In genomic region chr10:116466715-116467422, GRCh38 we compare ENCODE assay signal across 20 cellular contexts. TPM values are rescaled to one million over a fixed set of nuclear protein-coding genes. Genes with fewer than 3 reads are reported as not detected.
DNase-seq lines count a peak whose midpoint lies in the region; ATAC-seq and TF ChIP-seq lines count a peak whose summit lies in the region.
"Had no signal": no experiment of that assay in that cellular context is flagged by ENCODE, and none has a peak within 500 bp of the region (broad histone marks: within the 10 kb centered on the region; RNA-seq: fewer than 3 reads in every experiment).

No MANE protein-coding gene starts in this region.

- H2AFZ ChIP-seq in GM23338 (peak overlapping the region; percentile 43; the same call in 1 of the 2 replicates), neuronal stem cell (ENCODE audit: low read length) (peak overlapping the region; percentile 15)
- H2AFZ ChIP-seq: GM23248 had no signal

- H3K36me3 Mint-ChIP-seq in GM23338 (ENCODE audit: low read depth) = no peaks in the 10 kb centered on the region
- H3K36me3 Mint-ChIP-seq: CD14-positive monocyte; CD4-positive, alpha-beta memory T cell; IgD-negative memory B cell had no signal

- intact Hi-C loops in body of pancreas (cut with DNase I) = no loop called here

- no peak overlapping the region for H4K8ac ChIP-seq in neuronal stem cell (ENCODE audit: low read depth, low read length)

- H3K4ac ChIP-seq in neuronal stem cell (ENCODE audit: low read length) = no peak overlapping the region

- H3K27ac ChIP-seq in GM23338 (ENCODE audit: low read depth) (no peak overlapping the region), foreskin keratinocyte (peak overlapping the region; percentile 19), neuronal stem cell (replicated peaks; ENCODE audit: low read length) (no peak overlapping the region), RWPE1 (no peak overlapping the region), Peyer's patch (no peak overlapping the region), body of pancreas (no peak overlapping the region)
- H3K27ac ChIP-seq: BLaER1, GM23248 had no signal

- H3F3A ChIP-seq in GM23338 (replicated peaks; ENCODE audit: low read depth) = no peaks in the 10 kb centered on the region

- TF ChIP-seq POLR2A in Peyer's patch (IDR thresholded peaks at IDR 0.05) (no peak), body of pancreas (IDR thresholded peaks at IDR 0.05) (no peak)

- POLR2A ChIA-PET in RWPE1 (lab: Yijun Ruan, JAX; ENCODE audit: low non-redundant PET) = no interaction called here

- CTCF ChIA-PET in RWPE1 (lab: Yijun Ruan, JAX) = interaction anchor here (0.6 to 1.1 kb wide), 2 partner anchors 51 to 55 kb away, joined by 3 to 4 read pairs; no protein-coding TSS in a partner anchor

- WGBS in neuronal stem cell (ENCODE audit: extremely low coverage in 2 of 2, insufficient read length in 2 of 2, insufficient replicate concordance in 1 of 2), 2 donors = no CpG with 5 or more reads among the region's 7 CpGs
- 46 to 64% methylated on average over 7 of the region's 7 CpGs for WGBS in body of pancreas, 2 donors

- no peaks in the 10 kb centered on the region for H3K27me3 Mint-ChIP-seq in GM23338 (ENCODE audit: insufficient read depth, low read depth, poor library complexity)
- H3K27me3 Mint-ChIP-seq: IgD-negative memory B cell had no signal

- H3K4me1 ChIP-seq in GM23338 (ENCODE audit: insufficient read depth) = no peaks in the 10 kb centered on the region
- H3K4me1 ChIP-seq in foreskin keratinocyte = peaks cover 4% of the 10 kb centered on the region
- H3K4me1 ChIP-seq in neuronal stem cell (ENCODE audit: control insufficient read depth in 2 of 2, insufficient read depth in 1 of 2, low read depth in 1 of 2, low read length in 2 of 2) = no peaks in the 10 kb centered on the region
- no peaks in the 10 kb centered on the region for H3K4me1 ChIP-seq in Peyer's patch
- peaks cover 16% of the 10 kb centered on the region for H3K4me1 ChIP-seq in body of pancreas

- no peak overlapping the region for H3K4me2 ChIP-seq in GM23338
- no peak overlapping the region for H3K4me2 ChIP-seq in neuronal stem cell (ENCODE audit: insufficient read depth, low read length, poor library complexity, severe bottlenecking)
- H3K4me2 ChIP-seq: BLaER1 had no signal

- no peak overlapping the region for H3K23ac ChIP-seq in neuronal stem cell (ENCODE audit: low read depth, low read length, poor library complexity)

- H3K36me3 ChIP-seq in GM23338 (ENCODE audit: insufficient read depth) (no peaks in the 10 kb centered on the region), neuronal stem cell (replicated peaks in 1 of 2; ENCODE audit: control insufficient read depth in 2 of 2, insufficient read depth in 2 of 2, low read length in 2 of 2) (no peaks in the 10 kb centered on the region), Peyer's patch (no peaks in the 10 kb centered on the region), body of pancreas (replicated peaks in 1 of 2; ENCODE audit: insufficient read depth in 1 of 2, low read depth in 2 of 2) (no peaks in the 10 kb centered on the region)
- H3K36me3 ChIP-seq: BLaER1 had no signal

- H3K4me3 ChIP-seq in GM23338 (no peak overlapping the region), neuronal stem cell (ENCODE audit: low read length in 2 of 2) (no peak overlapping the region), Peyer's patch (no peak overlapping the region), body of pancreas (no peak overlapping the region)
- H3K4me3 ChIP-seq: BLaER1, GM23248 had no signal

- peaks cover 3% of the 10 kb centered on the region; the same call in 2 of the 3 replicates for H3K9me3 Mint-ChIP-seq in GM23338
- H3K9me3 Mint-ChIP-seq: IgD-negative memory B cell had no signal

- H3K9me3 ChIP-seq in neuronal stem cell (replicated peaks in 1 of 2; ENCODE audit: control insufficient read depth in 2 of 2, insufficient read depth in 1 of 2, low read depth in 1 of 2, low read length in 2 of 2) (no peaks in the 10 kb centered on the region), Peyer's patch (no peaks in the 10 kb centered on the region), body of pancreas (no peaks in the 10 kb centered on the region)
- H3K9me3 ChIP-seq: BLaER1 had no signal

- TF ChIP-seq CTCF in GM23338 (conservative IDR thresholded peaks at IDR 0.05; ENCODE audit: low read depth in 2 of 2) (no peak), foreskin keratinocyte (conservative IDR thresholded peaks at IDR 0.05) (no peak), RWPE1 (conservative IDR thresholded peaks at IDR 0.05; ENCODE audit: low read depth) (no peak), Peyer's patch (IDR thresholded peaks at IDR 0.05) (no peak), body of pancreas (IDR thresholded peaks at IDR 0.05) (no peak)

- H3K27ac Mint-ChIP-seq in GM23338 = no peak overlapping the region
- H3K27ac Mint-ChIP-seq: CD4-positive, alpha-beta memory T cell; IgD-negative memory B cell had no signal

- H3K79me2 ChIP-seq in GM23338 (replicated peaks; ENCODE audit: insufficient read depth) = no peaks in the 10 kb centered on the region

- H3K27me3 ChIP-seq in GM23338 (ENCODE audit: insufficient read depth) = no peaks in the 10 kb centered on the region
- H3K27me3 ChIP-seq in foreskin keratinocyte = no peaks in the 10 kb centered on the region
- H3K27me3 ChIP-seq in neuronal stem cell (ENCODE audit: control insufficient read depth in 3 of 3, insufficient read depth in 3 of 3, low read depth in 1 of 3, low read length in 3 of 3) = no peaks in the 10 kb centered on the region
- H3K27me3 ChIP-seq in Peyer's patch = no peaks in the 10 kb centered on the region
- H3K27me3 ChIP-seq in body of pancreas = no peaks in the 10 kb centered on the region
- H3K27me3 ChIP-seq: BLaER1 had no signal

- no peaks in the 10 kb centered on the region for H3K9me2 ChIP-seq in GM23338 (ENCODE audit: insufficient read depth)

- DNase-seq in GM23338 (ENCODE audit: low spot score) = no peak
- peak; percentile 19 for DNase-seq in RKO (ENCODE audit: low spot score)
- peak; percentile 38 to 73 for DNase-seq in foreskin keratinocyte
- DNase-seq in neuronal stem cell (ENCODE audit: low spot score) = no peak
- DNase-seq in RWPE1 (ENCODE audit: low spot score) = no peak
- DNase-seq in Peyer's patch = no peak
- no peak for DNase-seq in body of pancreas
- DNase-seq in NCI-H2107 (lab: John Stamatoyannopoulos, UW) = no peak
- DNase-seq: 8988T; CD4-positive, alpha-beta memory T cell; DMS79 treated with DMSO at 0.1 percent for 48 hours; GF-D8; GM23248; H7 had no signal

- no peak overlapping the region for H2BK5ac ChIP-seq in neuronal stem cell (ENCODE audit: low read length)

- H4K20me1 ChIP-seq in GM23338 (replicated peaks; ENCODE audit: insufficient read depth) = no peaks in the 10 kb centered on the region
- H4K20me1 ChIP-seq: BLaER1 had no signal

- H3K4me3 Mint-ChIP-seq in GM23338 = no peak overlapping the region
- H3K4me3 Mint-ChIP-seq: CD14-positive monocyte; CD4-positive, alpha-beta memory T cell; IgD-negative memory B cell had no signal

- no peak overlapping the region for H3K18ac ChIP-seq in neuronal stem cell (ENCODE audit: low read length)

- H3K4me1 Mint-ChIP-seq in GM23338 = peaks cover 7% of the 10 kb centered on the region
- H3K4me1 Mint-ChIP-seq: CD4-positive, alpha-beta memory T cell; IgD-negative memory B cell had no signal

- no peak overlapping the region for H3K14ac ChIP-seq in neuronal stem cell (ENCODE audit: low read length)

- H2BK12ac ChIP-seq in neuronal stem cell (ENCODE audit: low read length) = no peak overlapping the region

- no peak overlapping the region for H2AK5ac ChIP-seq in neuronal stem cell (ENCODE audit: low read depth, low read length)

- no peak overlapping the region for H3K9ac ChIP-seq in neuronal stem cell (ENCODE audit: low read depth, low read length, poor library complexity)
- H3K9ac ChIP-seq: BLaER1, GM23248 had no signal

- H2BK15ac ChIP-seq in neuronal stem cell (ENCODE audit: low read length) = no peak overlapping the region

- H3K79me1 ChIP-seq in neuronal stem cell (ENCODE audit: low read depth, low read length) = no peaks in the 10 kb centered on the region

- H2BK120ac ChIP-seq in neuronal stem cell (ENCODE audit: low read depth, low read length) = no peak overlapping the region

- ATAC-seq in GM23338 (no peak), foreskin keratinocyte (peak; percentile 85), body of pancreas (no peak)
- ATAC-seq: HepG2 had no signal

- H4K91ac ChIP-seq in neuronal stem cell (ENCODE audit: low read depth, low read length, poor library complexity) = no peak overlapping the region

TF ChIP-seq in GM23338, 12 proteins besides CTCF, POLR2A, EP300 and RAD21 (continues in another document):
- TF ChIP-seq JUNB (IDR thresholded peaks at IDR 0.05; ENCODE audit: unreplicated experiment) (no peak), ZNF114 (CRISPR knock-in tag; IDR thresholded peaks at IDR 0.05) (no peak), EZH2phosphoT487 (IDR thresholded peaks at IDR 0.05; ENCODE audit: unreplicated experiment) (no peak)

RNA-seq across cellular contexts. Expression of gene PNLIPRP3, which starts 39.2 kb away (rescaled TPM):
- not detected in 2 replicates for total RNA-seq in GM23338 (2014; rRNA removed; shearing (Covaris generic))
- polyA plus RNA-seq in GM23338 (2016; fragmentation: Nextera tagmentation; extraction: Ambion mirVana) (not detected in 2 replicates), foreskin keratinocyte (9.7 and 13.7 TPM in 2 replicates)
- total RNA-seq in foreskin keratinocyte (13.4 and 23.5 TPM in 2 replicates), Peyer's patch (under 1 TPM in 1 of 4 donors, not detected in 3; 0.40 TPM), body of pancreas (not detected)
- not detected for polyA plus RNA-seq in neuronal stem cell (2013, experiment 1 of 2)
- not detected for polyA plus RNA-seq in neuronal stem cell (2013, experiment 2 of 2)
- total RNA-seq: A673; CD4-positive, alpha-beta memory T cell; GM23248; H7; HepG2 had no signal
- polyA plus RNA-seq: AG04450; CD14-positive monocyte; CD4-positive, alpha-beta memory T cell; GM23248; HepG2; IgD-negative memory B cell had no signal

Comparison
In these comparisons a context has a peak if more than half of its experiments do, and no peak if none do; other contexts are left out.
1. DNase-seq: peak in RKO (single experiment) and foreskin keratinocyte (2 of 2); none in GM23338 (single experiment), neuronal stem cell (single experiment), RWPE1 (single experiment), Peyer's patch (0 of 3), body of pancreas (0 of 4) and NCI-H2107 (single experiment).
2. RNA of gene PNLIPRP3, which starts 39.2 kb away (total RNA-seq): 13.4 to 23.5 TPM in foreskin keratinocyte; not detected in GM23338, 0.40 TPM in Peyer's patch and not detected in body of pancreas; every median in the first group is over 10 times any median in the second.